Comparison of ENCODE assay signal across 1 cellular context in the genomic region with DNA sequence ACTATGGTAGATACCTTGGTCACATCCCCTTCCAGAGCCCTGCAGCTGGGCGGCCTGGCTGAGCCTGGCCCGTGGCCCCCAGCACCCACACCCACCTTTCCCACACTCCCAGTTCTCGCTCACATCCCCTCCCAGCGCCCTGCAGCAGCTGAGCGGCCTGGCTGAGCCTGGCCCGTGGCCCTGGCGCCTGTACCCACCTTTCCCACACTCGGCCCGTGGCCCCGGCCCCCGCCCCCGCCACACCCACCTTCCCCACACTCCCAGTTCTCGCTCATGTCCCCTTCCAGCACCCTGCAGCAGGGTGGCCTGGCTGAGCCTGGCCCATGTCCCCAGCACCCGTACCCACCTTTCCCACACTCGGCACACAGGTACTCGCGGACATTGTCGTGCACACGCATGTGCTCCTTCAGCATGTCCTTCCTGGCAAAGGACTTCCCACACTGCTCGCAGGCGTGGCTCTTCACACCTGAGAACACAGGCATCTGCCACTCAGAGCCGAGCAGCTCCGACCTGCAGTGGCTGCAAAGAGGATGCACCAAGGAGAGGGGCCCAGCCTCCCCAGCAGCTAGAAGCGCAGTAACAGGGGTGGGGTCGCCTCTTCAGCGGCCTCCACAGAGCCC.
TF ChIP-seq lines count a peak whose summit lies in the region.

No MANE protein-coding gene starts in this region.

TF ChIP-seq in IMR-90, 13 proteins besides CTCF, POLR2A, EP300 and RAD21:
- TF ChIP-seq RCOR1 (IDR thresholded peaks at IDR 0.05; ENCODE audit: insufficient replicate concordance, low read length) (no peak), MXI1 (IDR thresholded peaks at IDR 0.05; ENCODE audit: borderline replicate concordance, low read depth, low read length) (no peak), RFX5 (IDR thresholded peaks at IDR 0.05; ENCODE audit: low read depth, low read length) (no peak), FOS (IDR thresholded peaks at IDR 0.05; ENCODE audit: low read depth, low read length) (no peak), BHLHE40 (IDR thresholded peaks at IDR 0.05; ENCODE audit: low read depth, low read length) (no peak), SMC3 (IDR thresholded peaks at IDR 0.05; ENCODE audit: low read depth, low read length) (no peak), MAFK (IDR thresholded peaks at IDR 0.05; ENCODE audit: low read depth, low read length) (no peak), MAZ (IDR thresholded peaks at IDR 0.05; ENCODE audit: borderline replicate concordance, low read depth, low read length) (no peak)
- TF ChIP-seq, protein P1, sequence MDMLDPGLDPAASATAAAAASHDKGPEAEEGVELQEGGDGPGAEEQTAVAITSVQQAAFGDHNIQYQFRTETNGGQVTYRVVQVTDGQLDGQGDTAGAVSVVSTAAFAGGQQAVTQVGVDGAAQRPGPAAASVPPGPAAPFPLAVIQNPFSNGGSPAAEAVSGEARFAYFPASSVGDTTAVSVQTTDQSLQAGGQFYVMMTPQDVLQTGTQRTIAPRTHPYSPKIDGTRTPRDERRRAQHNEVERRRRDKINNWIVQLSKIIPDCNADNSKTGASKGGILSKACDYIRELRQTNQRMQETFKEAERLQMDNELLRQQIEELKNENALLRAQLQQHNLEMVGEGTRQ (IDR thresholded peaks at IDR 0.05; ENCODE audit: low read depth, low read length), result no peak
